Comparison of ENCODE assay signal across 17 cellular contexts in the genomic region with DNA sequence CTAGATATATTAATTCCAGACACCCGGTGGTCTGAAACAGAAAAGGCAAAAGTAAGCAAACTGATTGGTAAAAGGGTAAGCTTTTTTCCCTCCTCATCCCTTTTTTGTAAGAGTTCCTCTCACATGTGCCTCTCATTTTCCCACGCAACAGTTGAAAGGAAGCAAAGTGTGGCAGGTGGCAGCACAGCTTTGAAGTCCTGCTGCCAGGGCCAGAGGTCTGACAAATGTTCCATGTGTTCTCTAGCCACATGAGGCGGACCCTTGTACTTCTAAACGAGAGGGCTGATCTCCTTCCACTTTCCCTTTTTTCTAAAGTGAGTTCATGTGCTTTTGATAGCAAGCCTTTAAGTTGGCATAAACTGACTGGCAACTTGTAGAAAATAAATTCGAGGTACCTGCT.
"Had no signal": no experiment of that assay in that cellular context is flagged by ENCODE, and none has a peak within 500 bp of the region (broad histone marks: within the 10 kb centered on the region; RNA-seq: fewer than 3 reads in every experiment).

No MANE protein-coding gene starts in this region.

- H3K4me3 ChIP-seq: ascending aorta, body of pancreas, SJCRH30 had no signal

- H3K27me3 ChIP-seq: ascending aorta, body of pancreas, SJCRH30 had no signal

- H3K4me3 Mint-ChIP-seq: activated CD8-positive, alpha-beta T cell treated with anti-CD3 and anti-CD28 coated beads, Interleukin-2, amount 10 ng/mL, durations not matched to agents 7 days and 5 days; activated naive CD4-positive, alpha-beta T cell treated with anti-CD3 and anti-CD28 coated beads, Interleukin-2, amount 50 U/mL, for 24 hours; activated T-cell treated with anti-CD3 and anti-CD28 coated beads, Interleukin-2, amount 50 U/mL, for 24 hours; activated T-helper 1 cell treated with anti-CD3 and anti-CD28 coated beads, Interleukin-12 subunit alpha, Interleukin-12 subunit beta, Interleukin-2, Interleukin-4 antibody, amounts not matched to agents 30 ng/mL and 10 ng/mL and 1 ng/mL, durations not matched to agents 14 hours and 24 hours and 36 hours; T-helper 1 cell treated with Interleukin-12 subunit alpha and Interleukin-12 subunit beta and Interleukin-4 antibody, amounts not matched to agents 30 μg/mL and 1 μg/mL, for 36 hours had no signal

- H3K36me3 ChIP-seq: ascending aorta, SJCRH30 had no signal

- H3K27me3 Mint-ChIP-seq: activated naive CD4-positive, alpha-beta T cell treated with anti-CD3 and anti-CD28 coated beads, Interleukin-2, amount 50 U/mL, for 24 hours; activated T-cell treated with anti-CD3 and anti-CD28 coated beads, Interleukin-2, amount 50 U/mL, for 24 hours had no signal

- DNase-seq: activated CD4-positive, alpha-beta T cell treated with anti-CD3 and anti-CD28 coated beads for 4 hours; activated CD8-positive, alpha-beta memory T cell treated with anti-CD3 and anti-CD28 coated beads, Interleukin-2, amount 50 U/mL, for 48 hours; activated CD8-positive, alpha-beta T cell treated with anti-CD3 and anti-CD28 coated beads, Interleukin-2, amount 10 ng/mL, durations not matched to agents 7 days and 5 days; activated effector memory CD4-positive, alpha-beta T cell treated with Interleukin-2 at 50 U/mL for 16 hours; activated naive CD4-positive, alpha-beta T cell; activated T-cell treated with anti-CD3 and anti-CD28 coated beads, Interleukin-2, amount 50 U/mL, for 24 hours; body of pancreas; central memory CD4-positive, alpha-beta T cell; NCI-H1048; NCI-H187 treated with DMSO at 0.1 percent for 48 hours; NCI-H2107; NCI-H748 treated with DMSO at 0.1 percent for 48 hours had no signal

- H3K27ac Mint-ChIP-seq: activated CD8-positive, alpha-beta T cell treated with anti-CD3 and anti-CD28 coated beads, Interleukin-2, amount 10 ng/mL, durations not matched to agents 7 days and 5 days; activated naive CD4-positive, alpha-beta T cell treated with anti-CD3 and anti-CD28 coated beads, Interleukin-2, amount 50 U/mL, for 24 hours; activated T-cell treated with anti-CD3 and anti-CD28 coated beads, Interleukin-2, amount 50 U/mL, for 24 hours; activated T-helper 1 cell treated with anti-CD3 and anti-CD28 coated beads, Interleukin-12 subunit alpha, Interleukin-12 subunit beta, Interleukin-2, Interleukin-4 antibody, amounts not matched to agents 30 ng/mL and 10 ng/mL and 1 ng/mL, durations not matched to agents 14 hours and 24 hours and 36 hours; T-helper 1 cell treated with Interleukin-12 subunit alpha and Interleukin-12 subunit beta and Interleukin-4 antibody, amounts not matched to agents 30 μg/mL and 1 μg/mL, for 36 hours had no signal

- H3K9me3 ChIP-seq: ascending aorta, body of pancreas, SJCRH30 had no signal

- H3K36me3 Mint-ChIP-seq: activated naive CD4-positive, alpha-beta T cell treated with anti-CD3 and anti-CD28 coated beads, Interleukin-2, amount 50 U/mL, for 24 hours had no signal

- H3K4me1 Mint-ChIP-seq: activated naive CD4-positive, alpha-beta T cell treated with anti-CD3 and anti-CD28 coated beads, Interleukin-2, amount 50 U/mL, for 24 hours had no signal

- H3K4me1 ChIP-seq: ascending aorta, body of pancreas, SJCRH30 had no signal

- H3K27ac ChIP-seq: ascending aorta, body of pancreas, SJCRH30 had no signal

- H3K9me3 Mint-ChIP-seq: activated T-helper 1 cell treated with anti-CD3 and anti-CD28 coated beads, Interleukin-12 subunit alpha, Interleukin-12 subunit beta, Interleukin-2, Interleukin-4 antibody, amounts not matched to agents 30 ng/mL and 10 ng/mL and 1 ng/mL, durations not matched to agents 14 hours and 24 hours and 36 hours had no signal
